ENCODE assay signal across 36 cellular contexts in the genomic region with DNA sequence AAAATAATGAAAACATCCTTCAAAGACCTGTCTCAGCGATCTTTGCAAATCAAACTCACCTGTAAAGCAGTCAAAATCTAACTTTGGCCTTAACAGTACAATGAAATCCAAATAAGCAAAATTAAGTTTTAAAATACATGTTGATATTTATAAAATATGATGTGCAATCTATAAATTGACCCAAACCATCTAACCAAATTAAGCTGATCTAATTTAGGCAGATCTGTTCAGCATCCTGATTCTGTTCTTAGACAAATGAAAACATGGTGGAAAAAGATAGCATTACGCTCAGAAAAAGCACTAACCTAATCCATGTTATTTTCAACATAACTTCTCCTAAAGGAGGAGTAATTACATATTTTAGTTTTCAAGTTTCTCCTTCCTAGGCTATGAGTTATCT. TPM values are rescaled to one million over a fixed set of nuclear protein-coding genes. Genes with fewer than 3 reads are reported as not detected.
"Had no signal": no experiment of that assay in that cellular context is flagged by ENCODE, and none has a peak within 500 bp of the region (broad histone marks: within the 10 kb centered on the region; RNA-seq: fewer than 3 reads in every experiment).

No MANE protein-coding gene starts in this region.

- FAIRE-seq: astrocyte, TTC549 had no signal

- H3K9me3 Mint-ChIP-seq: activated B cell treated with CpG ODN at 0.5 μM for 24 hours; activated T-cell treated with anti-CD3 and anti-CD28 coated beads, Interleukin-2, amount 50 U/mL, for 4 hours; activated T-helper 17 cell treated with anti-CD3 and anti-CD28 coated beads, Interleukin-2, amount 50 U/mL, for 72 hours; T-helper 2 cell treated with Interferon-gamma antibody and Interleukin-4, amounts not matched to agents 5 μg/mL and 100 μg/mL, for 36 hours had no signal

- DNase-seq: activated B cell treated with CpG ODN at 0.5 μM for 24 hours; activated CD4-positive, alpha-beta memory T cell treated with anti-CD3 and anti-CD28 coated beads for 36 hours; activated CD4-positive, alpha-beta T cell treated with anti-CD3 and anti-CD28 coated beads for 4 hours; activated CD4-positive, alpha-beta T cell treated with anti-CD3 and anti-CD28 coated beads, Interleukin-2, amount 10 ng/mL, durations not matched to agents 24 days and 14 days; activated CD4-positive, alpha-beta T cell treated with anti-CD3 and anti-CD28 coated beads, Interleukin-2, amount 50 U/mL, for 1 hour; activated CD4-positive, alpha-beta T cell treated with anti-CD3 and anti-CD28 coated beads, Interleukin-2, amount 50 U/mL, for 4 hours; activated CD4-positive, CD25-positive, alpha-beta regulatory T cell treated with anti-CD3 and anti-CD28 coated beads, Interleukin-2, amount 50 U/mL, for 72 hours; activated CD8-positive, alpha-beta memory T cell treated with anti-CD3 and anti-CD28 coated beads, Interleukin-2, amount 50 U/mL, for 4 hours; activated CD8-positive, alpha-beta T cell treated with anti-CD3 and anti-CD28 coated beads for 36 hours; activated effector memory CD4-positive, alpha-beta T cell treated with anti-CD3 and anti-CD28 coated beads, Interleukin-2, amount 50 U/mL, for 16 hours; activated gamma-delta T cell treated with Interleukin-2 at 50 U/mL for 16 hours; activated naive CD4-positive, alpha-beta T cell; activated naive CD4-positive, alpha-beta T cell treated with anti-CD3 and anti-CD28 coated beads for 36 hours; activated naive CD4-positive, alpha-beta T cell treated with anti-CD3 and anti-CD28 coated beads, Interleukin-2, amount 50 U/mL, for 16 hours; activated naive CD8-positive, alpha-beta T cell treated with anti-CD3 and anti-CD28 coated beads for 36 hours; activated T-cell treated with anti-CD3 and anti-CD28 coated beads for 4 hours; activated T-cell treated with anti-CD3 and anti-CD28 coated beads, Interleukin-2, amount 50 U/mL, for 1 hour; activated T-cell treated with anti-CD3 and anti-CD28 coated beads, Interleukin-2, amount 50 U/mL, for 4 hours; activated T-cell treated with anti-CD3 and anti-CD28 coated beads, Interleukin-2, amount 50 U/mL, for 72 hours; adrenal gland; amniotic stem cell; aorta; body of pancreas; brain microvascular endothelial cell; central memory CD4-positive, alpha-beta T cell; T-helper 2 cell; T-helper 9 cell had no signal

- H3K27ac Mint-ChIP-seq: activated B cell treated with CpG ODN at 0.5 μM for 24 hours; activated CD4-positive, alpha-beta memory T cell treated with anti-CD3 and anti-CD28 coated beads for 36 hours; activated CD4-positive, alpha-beta T cell treated with anti-CD3 and anti-CD28 coated beads, Interleukin-2, amount 10 ng/mL, durations not matched to agents 24 days and 14 days; activated CD8-positive, alpha-beta T cell treated with anti-CD3 and anti-CD28 coated beads for 36 hours; activated naive CD4-positive, alpha-beta T cell treated with anti-CD3 and anti-CD28 coated beads for 36 hours; activated naive CD4-positive, alpha-beta T cell treated with anti-CD3 and anti-CD28 coated beads, Interleukin-2, amount 50 U/mL, for 72 hours; activated naive CD8-positive, alpha-beta T cell treated with anti-CD3 and anti-CD28 coated beads for 36 hours; activated T-cell treated with anti-CD3 and anti-CD28 coated beads, Interleukin-2, amount 50 U/mL, for 72 hours; activated T-helper 1 cell treated with anti-CD3 and anti-CD28 coated beads, Interleukin-12 subunit alpha, Interleukin-12 subunit beta, Interleukin-2, Interleukin-4 antibody, amounts not matched to agents 30 ng/mL and 10 ng/mL and 1 ng/mL, durations not matched to agents 14 hours and 24 hours and 36 hours; activated T-helper 17 cell treated with anti-CD3 and anti-CD28 coated beads, Interleukin-2, amount 50 U/mL, for 72 hours; T-helper 1 cell treated with Interleukin-12 subunit alpha and Interleukin-12 subunit beta and Interleukin-4 antibody, amounts not matched to agents 30 μg/mL and 1 μg/mL, for 36 hours; T-helper 2 cell treated with Interferon-gamma antibody and Interleukin-4, amounts not matched to agents 5 μg/mL and 100 μg/mL, for 36 hours had no signal

- H3K36me3 Mint-ChIP-seq: activated CD4-positive, alpha-beta memory T cell treated with anti-CD3 and anti-CD28 coated beads for 36 hours; activated naive CD4-positive, alpha-beta T cell treated with anti-CD3 and anti-CD28 coated beads, Interleukin-2, amount 50 U/mL, for 72 hours; activated naive CD8-positive, alpha-beta T cell treated with anti-CD3 and anti-CD28 coated beads for 36 hours had no signal

- ATAC-seq: activated CD8-positive, alpha-beta T cell treated with anti-CD3 and anti-CD28 coated beads for 36 hours; activated naive CD4-positive, alpha-beta T cell treated with anti-CD3 and anti-CD28 coated beads, Interleukin-2, amount 50 U/mL, for 72 hours; activated T-cell treated with anti-CD3 and anti-CD28 coated beads, Interleukin-2, amount 50 U/mL, for 4 hours; activated T-cell treated with anti-CD3 and anti-CD28 coated beads, Interleukin-2, amount 50 U/mL, for 72 hours; activated T-helper 17 cell treated with anti-CD3 and anti-CD28 coated beads, Interleukin-2, amount 50 U/mL, for 72 hours; body of pancreas had no signal

- H3K27me3 Mint-ChIP-seq: activated CD4-positive, alpha-beta memory T cell treated with anti-CD3 and anti-CD28 coated beads for 36 hours; activated CD8-positive, alpha-beta T cell treated with anti-CD3 and anti-CD28 coated beads for 36 hours; activated naive CD8-positive, alpha-beta T cell treated with anti-CD3 and anti-CD28 coated beads for 36 hours had no signal

- H3K4me3 ChIP-seq: adrenal gland, body of pancreas, breast epithelium had no signal

- H3K9me3 ChIP-seq: adrenal gland, body of pancreas, breast epithelium had no signal

- H3K4me3 Mint-ChIP-seq: activated B cell treated with CpG ODN at 0.5 μM for 24 hours; activated CD4-positive, alpha-beta memory T cell treated with anti-CD3 and anti-CD28 coated beads for 36 hours; activated CD4-positive, alpha-beta T cell treated with anti-CD3 and anti-CD28 coated beads, Interleukin-2, amount 10 ng/mL, durations not matched to agents 24 days and 14 days; activated CD8-positive, alpha-beta T cell treated with anti-CD3 and anti-CD28 coated beads for 36 hours; activated naive CD4-positive, alpha-beta T cell treated with anti-CD3 and anti-CD28 coated beads for 36 hours; activated naive CD8-positive, alpha-beta T cell treated with anti-CD3 and anti-CD28 coated beads for 36 hours; activated T-cell treated with anti-CD3 and anti-CD28 coated beads, Interleukin-2, amount 50 U/mL, for 4 hours; activated T-cell treated with anti-CD3 and anti-CD28 coated beads, Interleukin-2, amount 50 U/mL, for 72 hours; activated T-helper 1 cell treated with anti-CD3 and anti-CD28 coated beads, Interleukin-12 subunit alpha, Interleukin-12 subunit beta, Interleukin-2, Interleukin-4 antibody, amounts not matched to agents 30 ng/mL and 10 ng/mL and 1 ng/mL, durations not matched to agents 14 hours and 24 hours and 36 hours; activated T-helper 17 cell treated with anti-CD3 and anti-CD28 coated beads, Interleukin-2, amount 50 U/mL, for 72 hours; T-helper 1 cell treated with Interleukin-12 subunit alpha and Interleukin-12 subunit beta and Interleukin-4 antibody, amounts not matched to agents 30 μg/mL and 1 μg/mL, for 36 hours; T-helper 2 cell treated with Interferon-gamma antibody and Interleukin-4, amounts not matched to agents 5 μg/mL and 100 μg/mL, for 36 hours had no signal

- H3K4me1 ChIP-seq: breast epithelium had no signal

- H3K27ac ChIP-seq: adrenal gland, body of pancreas, brain microvascular endothelial cell, breast epithelium, VCaP had no signal

- H3K4me1 Mint-ChIP-seq: activated B cell treated with CpG ODN at 0.5 μM for 24 hours; activated CD4-positive, alpha-beta T cell treated with anti-CD3 and anti-CD28 coated beads, Interleukin-2, amount 10 ng/mL, durations not matched to agents 24 days and 14 days; activated naive CD8-positive, alpha-beta T cell treated with anti-CD3 and anti-CD28 coated beads for 36 hours; activated T-helper 17 cell treated with anti-CD3 and anti-CD28 coated beads, Interleukin-2, amount 50 U/mL, for 72 hours had no signal

RNA-seq across cellular contexts. Expression of a gene that starts 25.7 kb away (rescaled TPM):
- polyA plus RNA-seq: aorta had no signal
